ENCODE assay signal across 1 cellular context in genomic region chr4:14339715-14340114, GRCh38.
TF ChIP-seq lines count a peak whose summit lies in the region.

No MANE protein-coding gene starts in this region.

TF ChIP-seq in H1, 55 proteins besides CTCF, POLR2A, EP300 and RAD21:
- no peak for TF ChIP-seq CBX8 (IDR thresholded peaks at IDR 0.05; ENCODE audit: borderline replicate concordance, low read depth, low read length)
- no peak for TF ChIP-seq ZNF274 (IDR thresholded peaks at IDR 0.05; ENCODE audit: borderline replicate concordance, extremely low read depth, low read length)
- no peak for TF ChIP-seq CEBPB (IDR thresholded peaks at IDR 0.05; ENCODE audit: low read depth, low read length)
- TF ChIP-seq E2F6 (IDR thresholded peaks at IDR 0.05), result no peak
- no peak for TF ChIP-seq HDAC2 (IDR thresholded peaks at IDR 0.05; ENCODE audit: borderline replicate concordance in 1 of 2, low read depth in 2 of 2, low read length in 2 of 2)
- no peak for TF ChIP-seq BCL11A (IDR thresholded peaks at IDR 0.05; ENCODE audit: low read depth in 2 of 2, low read length in 2 of 2)
- no peak for TF ChIP-seq YY1 (IDR thresholded peaks at IDR 0.05; ENCODE audit: low read depth, low read length)
- TF ChIP-seq CTBP2 (IDR thresholded peaks at IDR 0.05; ENCODE audit: borderline replicate concordance, insufficient read depth, insufficient read length, low read length), result no peak
- no peak for TF ChIP-seq GTF2F1 (IDR thresholded peaks at IDR 0.05; ENCODE audit: borderline replicate concordance, low read depth, low read length)
- no peak for TF ChIP-seq BRCA1 (IDR thresholded peaks at IDR 0.05; ENCODE audit: low read depth, low read length)
- no peak for TF ChIP-seq ATF2 (IDR thresholded peaks at IDR 0.05; ENCODE audit: low read length)
- TF ChIP-seq BACH1 (IDR thresholded peaks at IDR 0.05; ENCODE audit: low read length), result no peak
- TF ChIP-seq TAF1 (IDR thresholded peaks at IDR 0.05; ENCODE audit: low read depth, low read length), result no peak
- no peak for TF ChIP-seq KDM4A (IDR thresholded peaks at IDR 0.05; ENCODE audit: low read depth, low read length, severe bottlenecking)
- TF ChIP-seq TEAD4 (IDR thresholded peaks at IDR 0.05; ENCODE audit: low read depth, low read length), result no peak
- no peak for TF ChIP-seq USF2 (IDR thresholded peaks at IDR 0.05; ENCODE audit: low read length)
